In the genomic region with DNA sequence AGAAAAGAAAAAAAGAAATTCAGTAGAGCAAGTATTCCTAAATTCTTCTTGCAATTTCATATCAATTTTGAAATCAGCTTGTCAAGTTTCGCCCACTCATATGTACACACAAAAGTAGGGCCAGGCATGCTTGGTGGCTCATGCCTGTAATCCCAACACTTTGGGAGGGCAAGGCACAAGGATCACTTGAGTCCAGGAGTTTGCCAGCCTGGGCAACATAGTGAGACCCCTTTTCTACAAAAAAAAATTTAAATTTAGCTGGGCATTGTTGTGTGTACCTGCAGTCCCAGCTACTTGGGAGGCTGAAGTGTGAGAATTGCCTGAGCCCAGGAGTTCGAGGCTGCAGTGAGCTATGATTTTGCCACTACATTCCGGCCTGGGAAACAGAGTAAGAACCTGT, we compare ENCODE assay signal across 31 cellular contexts.
DNase-seq lines count a peak whose midpoint lies in the region; ATAC-seq, FAIRE-seq and TF ChIP-seq lines count a peak whose summit lies in the region.
"Had no signal": no experiment of that assay in that cellular context is flagged by ENCODE, and none has a peak within 500 bp of the region (broad histone marks: within the 10 kb centered on the region; RNA-seq: fewer than 3 reads in every experiment).

No MANE protein-coding gene starts in this region.

- peaks cover 0 to 2% of the 10 kb centered on the region in 2 experiments; a peak in 1 of 5 replicates for H3K4me1 ChIP-seq in K562 (replicated peaks in 1 of 2; ENCODE audit: control insufficient read depth in 2 of 2, insufficient read depth in 2 of 2, low read length in 2 of 2)
- H3K4me1 ChIP-seq in esophagus muscularis mucosa, result no peaks in the 10 kb centered on the region
- H3K4me1 ChIP-seq in HAP-1, result no peaks in the 10 kb centered on the region
- H3K4me1 ChIP-seq: A549, BE2C, Caco-2 had no signal

- WGBS in K562 (ENCODE audit: insufficient coverage, low coverage, missing lambda C conversion rate), result 64% methylated on average over 2 of the region's 3 CpGs
- 84% methylated on average over 3 of the region's 3 CpGs for WGBS in esophagus muscularis mucosa

- no peaks in the 10 kb centered on the region for H3K79me2 ChIP-seq in K562 (ENCODE audit: control insufficient read depth, insufficient read depth, low read length)

- TF ChIP-seq CTCF in K562 (IDR thresholded peaks at IDR 0.05 in 2 of 3, conservative IDR thresholded peaks at IDR 0.05 in 1 of 3; ENCODE audit: insufficient read depth in 2 of 3, low read depth in 1 of 3, low read length in 3 of 3) (no peak), esophagus muscularis mucosa (IDR thresholded peaks at IDR 0.05) (no peak)

- in situ Hi-C loops in K562 (cut with MboI) (no loop called here), HAP-1 (cut with MboI; ENCODE audit: low sequenced_read_pairs) (no loop called here)

- no peak for TF ChIP-seq RAD21 in K562 (CRISPR knock-in tag; conservative IDR thresholded peaks at IDR 0.05 in 1 of 2, IDR thresholded peaks at IDR 0.05 in 1 of 2)

- H3K4me2 ChIP-seq in K562 (ENCODE audit: insufficient read depth, low read length), result no peak overlapping the region
- H3K4me2 ChIP-seq: A549; BLaER1; BLaER1 treated with 17β-estradiol and CSF1 and Interleukin-3, amounts not matched to agents 10 nM and 100 nM had no signal

- POLR2A ChIA-PET in K562 (lab: Yijun Ruan, JAX), result no interaction called here

- H2AFZ ChIP-seq in K562 (ENCODE audit: low read depth, low read length), result no peak overlapping the region

- no peak overlapping the region for H3K9ac ChIP-seq in K562 (ENCODE audit: insufficient read depth in 1 of 2, low read depth in 2 of 2, low read length in 2 of 2)
- H3K9ac ChIP-seq: BLaER1; BLaER1 treated with 17β-estradiol and CSF1 and Interleukin-3, amounts not matched to agents 10 nM and 100 nM had no signal

- H3K9me3 ChIP-seq in K562 (replicated peaks; ENCODE audit: control insufficient read depth, insufficient read depth, low read depth, low read length) (no peaks in the 10 kb centered on the region), esophagus muscularis mucosa (no peaks in the 10 kb centered on the region), HAP-1 (no peaks in the 10 kb centered on the region)
- H3K9me3 ChIP-seq: A549, BE2C, Caco-2 had no signal

- no peaks in the 10 kb centered on the region for H4K20me1 ChIP-seq in K562 (replicated peaks; ENCODE audit: control insufficient read depth, insufficient read depth, low read length)
- H4K20me1 ChIP-seq: BLaER1; BLaER1 treated with 17β-estradiol and CSF1 and Interleukin-3, amounts not matched to agents 10 nM and 100 nM had no signal

- H3K4me3 ChIP-seq in K562 (no peak overlapping the region), esophagus muscularis mucosa (no peak overlapping the region), HAP-1 (no peak overlapping the region)
- H3K4me3 ChIP-seq: A549; BLaER1; BLaER1 treated with 17β-estradiol and CSF1 and Interleukin-3, amounts not matched to agents 10 nM and 100 nM had no signal

- BruUV-seq in K562 (replicated peaks; lab: Mats Ljungman, UMichigan), result no TSS peak

- intact Hi-C loops in K562 (cut with micrococcal nuclease) (no loop called here), esophagus muscularis mucosa (cut with DNase I) (no loop called here)

- no peak for FAIRE-seq in K562 (lab: Jason Lieb, UNC)
- FAIRE-seq: A204.1, A549, D721Med had no signal

- H3K36me3 ChIP-seq in K562 (ENCODE audit: control insufficient read depth, insufficient read depth, low read length) (no peaks in the 10 kb centered on the region), esophagus muscularis mucosa (no peaks in the 10 kb centered on the region), HAP-1 (replicated peaks) (no peaks in the 10 kb centered on the region)
- H3K36me3 ChIP-seq: BE2C; BLaER1; BLaER1 treated with 17β-estradiol and CSF1 and Interleukin-3, amounts not matched to agents 10 nM and 100 nM had no signal

- TF ChIP-seq POLR2A in K562 (conservative IDR thresholded peaks at IDR 0.05) (no peak), esophagus muscularis mucosa (IDR thresholded peaks at IDR 0.05; ENCODE audit: low read depth) (no peak)

- no peaks in the 10 kb centered on the region for H3K9me1 ChIP-seq in K562 (ENCODE audit: control insufficient read depth, insufficient read depth, low read length)

- TF ChIP-seq EP300 in K562 (IDR thresholded peaks at IDR 0.05; ENCODE audit: low read length) (no peak), esophagus muscularis mucosa (IDR thresholded peaks at IDR 0.05) (no peak)

- no peak for DNase-seq in K562 (ENCODE audit: extremely low read depth in 1 of 4, low spot score in 3 of 4)
- DNase-seq in esophagus muscularis mucosa (ENCODE audit: extremely low spot score), result peak; percentile 53
- no peak for DNase-seq in HAP-1 (ENCODE audit: low spot score in 2 of 2)
- DNase-seq: 8988T; ACHN; AML-193; BE2C; C1 segment of cervical spinal cord; Caco-2; Calu3; CD4-positive, alpha-beta memory T cell; CD4-positive, alpha-beta T cell; CD4-positive, CD25-positive, alpha-beta regulatory T cell; CD8-positive, alpha-beta memory T cell; CD8-positive, alpha-beta T cell; COR-L47; DMS 273 treated with DMSO at 0.1 percent for 48 hours; DMS153; DMS53; DMS79; DMS79 treated with DMSO at 0.1 percent for 48 hours; DND-41; EL had no signal

- H3K27me3 ChIP-seq in K562 (ENCODE audit: control insufficient read depth in 2 of 2, insufficient read depth in 2 of 2, low read length in 2 of 2) (no peaks in the 10 kb centered on the region), esophagus muscularis mucosa (peaks cover 0 to 4% (median 0%) of the 10 kb centered on the region in 4 donors), HAP-1 (ENCODE audit: low read depth) (peaks cover 2% of the 10 kb centered on the region)
- H3K27me3 ChIP-seq: BLaER1; BLaER1 treated with 17β-estradiol and CSF1 and Interleukin-3, amounts not matched to agents 10 nM and 100 nM had no signal

- no peak overlapping the region for H3K27ac ChIP-seq in K562 (ENCODE audit: extremely low read depth, low read depth, low read length)
- H3K27ac ChIP-seq in esophagus muscularis mucosa (replicated peaks in 1 of 4), result no peak overlapping the region
- H3K27ac ChIP-seq: 22Rv1; A549; BLaER1; BLaER1 treated with 17β-estradiol and CSF1 and Interleukin-3, amounts not matched to agents 10 nM and 100 nM; C4-2B had no signal

- ATAC-seq in K562 (no peak), HG03139 (IDR thresholded peaks at IDR 0.05; ENCODE audit: unreplicated experiment) (no peak)
- ATAC-seq: A549; CD8-positive, alpha-beta T cell had no signal

- CTCF ChIA-PET in K562 (lab: Yijun Ruan, JAX; ENCODE audit: low intra/inter-chr PET ratio), result no interaction called here

TF ChIP-seq in K562, 482 proteins besides CTCF, POLR2A, EP300 and RAD21:
- peak; percentile 86 for TF ChIP-seq ZNF121 (CRISPR knock-in tag; conservative IDR thresholded peaks at IDR 0.05)
- TF ChIP-seq, protein P1, sequence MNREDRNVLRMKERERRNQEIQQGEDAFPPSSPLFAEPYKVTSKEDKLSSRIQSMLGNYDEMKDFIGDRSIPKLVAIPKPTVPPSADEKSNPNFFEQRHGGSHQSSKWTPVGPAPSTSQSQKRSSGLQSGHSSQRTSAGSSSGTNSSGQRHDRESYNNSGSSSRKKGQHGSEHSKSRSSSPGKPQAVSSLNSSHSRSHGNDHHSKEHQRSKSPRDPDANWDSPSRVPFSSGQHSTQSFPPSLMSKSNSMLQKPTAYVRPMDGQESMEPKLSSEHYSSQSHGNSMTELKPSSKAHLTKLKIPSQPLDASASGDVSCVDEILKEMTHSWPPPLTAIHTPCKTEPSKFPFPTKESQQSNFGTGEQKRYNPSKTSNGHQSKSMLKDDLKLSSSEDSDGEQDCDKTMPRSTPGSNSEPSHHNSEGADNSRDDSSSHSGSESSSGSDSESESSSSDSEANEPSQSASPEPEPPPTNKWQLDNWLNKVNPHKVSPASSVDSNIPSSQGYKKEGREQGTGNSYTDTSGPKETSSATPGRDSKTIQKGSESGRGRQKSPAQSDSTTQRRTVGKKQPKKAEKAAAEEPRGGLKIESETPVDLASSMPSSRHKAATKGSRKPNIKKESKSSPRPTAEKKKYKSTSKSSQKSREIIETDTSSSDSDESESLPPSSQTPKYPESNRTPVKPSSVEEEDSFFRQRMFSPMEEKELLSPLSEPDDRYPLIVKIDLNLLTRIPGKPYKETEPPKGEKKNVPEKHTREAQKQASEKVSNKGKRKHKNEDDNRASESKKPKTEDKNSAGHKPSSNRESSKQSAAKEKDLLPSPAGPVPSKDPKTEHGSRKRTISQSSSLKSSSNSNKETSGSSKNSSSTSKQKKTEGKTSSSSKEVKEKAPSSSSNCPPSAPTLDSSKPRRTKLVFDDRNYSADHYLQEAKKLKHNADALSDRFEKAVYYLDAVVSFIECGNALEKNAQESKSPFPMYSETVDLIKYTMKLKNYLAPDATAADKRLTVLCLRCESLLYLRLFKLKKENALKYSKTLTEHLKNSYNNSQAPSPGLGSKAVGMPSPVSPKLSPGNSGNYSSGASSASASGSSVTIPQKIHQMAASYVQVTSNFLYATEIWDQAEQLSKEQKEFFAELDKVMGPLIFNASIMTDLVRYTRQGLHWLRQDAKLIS (CRISPR knock-in tag; IDR thresholded peaks at IDR 0.05), result no peak
